Comparison of ENCODE assay signal across 8 cellular contexts in the genomic region with DNA sequence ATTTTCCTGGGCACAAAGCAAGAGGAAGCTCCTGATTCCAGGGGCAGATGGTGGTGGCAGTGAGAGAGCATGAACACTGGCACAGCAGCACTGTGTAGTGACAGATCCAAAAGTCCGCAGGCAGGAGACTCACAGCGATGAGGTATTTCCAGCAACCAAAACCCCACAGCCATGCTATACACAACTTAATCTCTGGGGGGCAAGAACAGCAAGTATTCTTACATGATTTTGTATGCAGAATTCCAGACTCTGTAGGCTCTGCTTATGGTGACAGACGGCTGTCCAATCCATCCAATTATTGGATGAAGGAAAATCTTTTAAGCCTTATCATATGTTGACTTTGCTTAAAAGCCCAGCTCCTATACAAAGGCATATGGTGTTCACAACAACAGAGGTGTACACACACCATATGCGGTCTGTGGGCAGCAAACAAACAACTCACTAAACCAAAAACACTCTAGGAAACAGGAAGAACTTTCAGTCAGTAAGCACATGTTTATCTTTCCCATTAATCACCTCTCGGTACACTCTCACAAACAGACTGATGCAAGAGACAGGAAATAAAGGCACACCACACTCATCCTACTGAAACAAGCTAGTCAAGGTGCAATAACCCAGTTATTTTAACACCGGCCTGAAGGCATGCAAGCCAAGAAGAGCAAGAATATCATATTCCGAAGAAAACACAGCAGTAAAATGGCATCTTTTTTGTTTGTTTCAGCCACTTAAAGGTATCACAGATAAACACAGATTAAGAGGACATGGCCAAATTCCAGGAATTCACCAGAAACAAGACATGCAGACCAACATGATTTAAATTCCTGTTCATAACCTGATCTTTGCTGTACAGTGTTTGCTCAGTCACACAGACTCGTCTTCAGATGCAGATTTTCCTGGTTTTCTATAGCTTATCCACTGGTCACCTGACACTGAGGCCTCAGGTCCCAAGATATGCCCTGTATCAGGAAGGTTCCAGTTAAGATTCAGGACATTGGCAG. TPM values are rescaled to one million over a fixed set of nuclear protein-coding genes. Genes with fewer than 3 reads are reported as not detected.
DNase-seq lines count a peak whose midpoint lies in the region; ATAC-seq lines count a peak whose summit lies in the region.

No MANE protein-coding gene starts in this region.

- peak; percentile 24 to 44 for DNase-seq in activated CD4-positive, alpha-beta T cell treated with anti-CD3 and anti-CD28 coated beads for 4 hours
- no peak for DNase-seq in activated CD4-positive, alpha-beta T cell treated with anti-CD3 and anti-CD28 coated beads for 1 hour
- DNase-seq in NCI-H69 (lab: John Stamatoyannopoulos, UW) (peak; percentile 92), left kidney (ENCODE audit: low read depth, low spot score) (peak; percentile 54)
- DNase-seq in activated naive CD8-positive, alpha-beta T cell treated with anti-CD3 and anti-CD28 coated beads for 36 hours, result peak; percentile 11

- H3K9me3 Mint-ChIP-seq in activated naive CD8-positive, alpha-beta T cell treated with anti-CD3 and anti-CD28 coated beads for 36 hours, result no peaks in the 10 kb centered on the region

- peak overlapping the region; percentile 40 for H3K4me3 Mint-ChIP-seq in activated naive CD8-positive, alpha-beta T cell treated with anti-CD3 and anti-CD28 coated beads for 36 hours

- H3K4me1 Mint-ChIP-seq in activated naive CD8-positive, alpha-beta T cell treated with anti-CD3 and anti-CD28 coated beads for 36 hours, result peaks cover 21% of the 10 kb centered on the region

- peak; percentile 58 for ATAC-seq in HG02840 (IDR thresholded peaks at IDR 0.05; ENCODE audit: low FRiP score, unreplicated experiment)
- no peak for ATAC-seq in HG03095 (IDR thresholded peaks at IDR 0.05; ENCODE audit: unreplicated experiment)
- no peak for ATAC-seq in HG03108 (IDR thresholded peaks at IDR 0.05; ENCODE audit: unreplicated experiment)

- no peaks in the 10 kb centered on the region for H3K27me3 Mint-ChIP-seq in activated naive CD8-positive, alpha-beta T cell treated with anti-CD3 and anti-CD28 coated beads for 36 hours

- H3K27ac Mint-ChIP-seq in activated naive CD8-positive, alpha-beta T cell treated with anti-CD3 and anti-CD28 coated beads for 36 hours, result peak overlapping the region; percentile 80

- H3K36me3 Mint-ChIP-seq in activated naive CD8-positive, alpha-beta T cell treated with anti-CD3 and anti-CD28 coated beads for 36 hours, result peaks cover 2% of the 10 kb centered on the region

RNA-seq across cellular contexts. Expression of gene ERN1, which starts 47.8 kb away (rescaled TPM):
- 1 to 10 TPM; 7.6 to 9.0 TPM for total RNA-seq in activated naive CD8-positive, alpha-beta T cell treated with anti-CD3 and anti-CD28 coated beads for 36 hours
